ENCODE assay signal across 39 cellular contexts in genomic region chr16:7532534-7532933, GRCh38.
"Had no signal": no experiment of that assay in that cellular context is flagged by ENCODE, and none has a peak within 500 bp of the region (broad histone marks: within the 10 kb centered on the region; RNA-seq: fewer than 3 reads in every experiment).

No MANE protein-coding gene starts in this region.

- ATAC-seq: activated naive CD4-positive, alpha-beta T cell treated with anti-CD3 and anti-CD28 coated beads, Interleukin-2, amount 50 U/mL, for 72 hours; activated naive CD8-positive, alpha-beta T cell treated with anti-CD3 and anti-CD28 coated beads, Interleukin-2, amount 50 U/mL, for 24 hours; activated T-cell treated with anti-CD3 and anti-CD28 coated beads, Interleukin-2, amount 50 U/mL, for 4 hours; activated T-cell treated with anti-CD3 and anti-CD28 coated beads, Interleukin-2, amount 50 U/mL, for 72 hours; activated T-helper 17 cell treated with anti-CD3 and anti-CD28 coated beads, Interleukin-2, amount 50 U/mL, for 72 hours; body of pancreas had no signal

- H3K4me1 ChIP-seq: adrenal gland, ascending aorta, body of pancreas, breast epithelium had no signal

- FAIRE-seq: astrocyte, bronchial epithelial cell had no signal

- H3K27ac ChIP-seq: adrenal gland, ascending aorta, body of pancreas, brain microvascular endothelial cell, breast epithelium, cardiac muscle cell had no signal

- H3K4me1 Mint-ChIP-seq: activated naive CD4-positive, alpha-beta T cell treated with anti-CD3 and anti-CD28 coated beads, Interleukin-2, amount 10 ng/mL, durations not matched to agents 7 days and 5 days; activated naive CD4-positive, alpha-beta T cell treated with anti-CD3 and anti-CD28 coated beads, Interleukin-2, amount 50 U/mL, for 24 hours; activated naive CD8-positive, alpha-beta T cell treated with anti-CD3 and anti-CD28 coated beads for 36 hours; activated naive CD8-positive, alpha-beta T cell treated with anti-CD3 and anti-CD28 coated beads, Interleukin-2, amount 10 ng/mL, durations not matched to agents 7 days and 5 days; activated naive CD8-positive, alpha-beta T cell treated with anti-CD3 and anti-CD28 coated beads, Interleukin-2, amount 50 U/mL, for 24 hours; activated T-helper 17 cell treated with anti-CD3 and anti-CD28 coated beads, Interleukin-2, amount 50 U/mL, for 72 hours; central memory CD8-positive, alpha-beta T cell had no signal

- H3K36me3 ChIP-seq: adrenal gland, ascending aorta, brain microvascular endothelial cell, breast epithelium, cardiac muscle cell had no signal

- H3K27ac Mint-ChIP-seq: activated naive CD4-positive, alpha-beta T cell treated with anti-CD3 and anti-CD28 coated beads for 36 hours; activated naive CD4-positive, alpha-beta T cell treated with anti-CD3 and anti-CD28 coated beads, Interleukin-2, amount 10 ng/mL, durations not matched to agents 7 days and 5 days; activated naive CD4-positive, alpha-beta T cell treated with anti-CD3 and anti-CD28 coated beads, Interleukin-2, amount 50 U/mL, for 24 hours; activated naive CD4-positive, alpha-beta T cell treated with anti-CD3 and anti-CD28 coated beads, Interleukin-2, amount 50 U/mL, for 72 hours; activated naive CD8-positive, alpha-beta T cell; activated naive CD8-positive, alpha-beta T cell treated with anti-CD3 and anti-CD28 coated beads for 36 hours; activated naive CD8-positive, alpha-beta T cell treated with anti-CD3 and anti-CD28 coated beads, Interleukin-2, amount 10 ng/mL, durations not matched to agents 7 days and 5 days; activated naive CD8-positive, alpha-beta T cell treated with anti-CD3 and anti-CD28 coated beads, Interleukin-2, amount 50 U/mL, for 24 hours; activated T-cell treated with anti-CD3 and anti-CD28 coated beads, Interleukin-2, amount 50 U/mL, for 24 hours; activated T-cell treated with anti-CD3 and anti-CD28 coated beads, Interleukin-2, amount 50 U/mL, for 72 hours; activated T-helper 1 cell treated with anti-CD3 and anti-CD28 coated beads, Interleukin-12 subunit alpha, Interleukin-12 subunit beta, Interleukin-2, Interleukin-4 antibody, amounts not matched to agents 30 ng/mL and 10 ng/mL and 1 ng/mL, durations not matched to agents 14 hours and 24 hours and 36 hours; activated T-helper 17 cell treated with anti-CD3 and anti-CD28 coated beads, Interleukin-2, amount 50 U/mL, for 72 hours; activated T-helper 2 cell treated with anti-CD3 and anti-CD28 coated beads, Interferon-gamma antibody, Interleukin-2, Interleukin-4, amounts not matched to agents 10 μg/mL and 5 μg/mL and 100 μg/mL, durations not matched to agents 14 hours and 24 hours and 36 hours had no signal

- H3K9me3 ChIP-seq: adrenal gland, ascending aorta, body of pancreas, breast epithelium had no signal

- H3K27me3 ChIP-seq: adrenal gland, ascending aorta, body of pancreas, brain microvascular endothelial cell, breast epithelium, cardiac muscle cell had no signal

- DNase-seq: activated effector memory CD4-positive, alpha-beta T cell treated with anti-CD3 and anti-CD28 coated beads, Interleukin-2, amount 50 U/mL, for 16 hours; activated effector memory CD4-positive, alpha-beta T cell treated with Interleukin-2 at 50 U/mL for 16 hours; activated gamma-delta T cell; activated gamma-delta T cell treated with Interleukin-2 at 50 U/mL for 16 hours; activated naive CD4-positive, alpha-beta T cell; activated naive CD4-positive, alpha-beta T cell treated with anti-CD3 and anti-CD28 coated beads for 36 hours; activated naive CD4-positive, alpha-beta T cell treated with anti-CD3 and anti-CD28 coated beads, Interleukin-2, amount 10 ng/mL, durations not matched to agents 7 days and 5 days; activated naive CD4-positive, alpha-beta T cell treated with anti-CD3 and anti-CD28 coated beads, Interleukin-2, amount 50 U/mL, for 16 hours; activated naive CD4-positive, alpha-beta T cell treated with Interleukin-2 at 50 U/mL for 16 hours; activated naive CD8-positive, alpha-beta T cell treated with anti-CD3 and anti-CD28 coated beads for 36 hours; activated naive CD8-positive, alpha-beta T cell treated with anti-CD3 and anti-CD28 coated beads, Interleukin-2, amount 10 ng/mL, durations not matched to agents 7 days and 5 days; activated naive CD8-positive, alpha-beta T cell treated with anti-CD3 and anti-CD28 coated beads, Interleukin-2, amount 50 U/mL, for 24 hours; activated T-cell treated with anti-CD3 and anti-CD28 coated beads, Interleukin-2, amount 50 U/mL, for 1 hour; activated T-cell treated with anti-CD3 and anti-CD28 coated beads, Interleukin-2, amount 50 U/mL, for 24 hours; activated T-cell treated with anti-CD3 and anti-CD28 coated beads, Interleukin-2, amount 50 U/mL, for 4 hours; activated T-cell treated with anti-CD3 and anti-CD28 coated beads, Interleukin-2, amount 50 U/mL, for 48 hours; activated T-cell treated with anti-CD3 and anti-CD28 coated beads, Interleukin-2, amount 50 U/mL, for 72 hours; adrenal gland; amniotic stem cell; amygdala; anterior cingulate cortex; aorta; body of pancreas; brain microvascular endothelial cell; central memory CD4-positive, alpha-beta T cell; cerebellar nuclear complex had no signal

- H3K4me3 Mint-ChIP-seq: activated naive CD4-positive, alpha-beta T cell treated with anti-CD3 and anti-CD28 coated beads for 36 hours; activated naive CD4-positive, alpha-beta T cell treated with anti-CD3 and anti-CD28 coated beads, Interleukin-2, amount 10 ng/mL, durations not matched to agents 7 days and 5 days; activated naive CD4-positive, alpha-beta T cell treated with anti-CD3 and anti-CD28 coated beads, Interleukin-2, amount 50 U/mL, for 24 hours; activated naive CD8-positive, alpha-beta T cell; activated naive CD8-positive, alpha-beta T cell treated with anti-CD3 and anti-CD28 coated beads for 36 hours; activated naive CD8-positive, alpha-beta T cell treated with anti-CD3 and anti-CD28 coated beads, Interleukin-2, amount 10 ng/mL, durations not matched to agents 7 days and 5 days; activated naive CD8-positive, alpha-beta T cell treated with anti-CD3 and anti-CD28 coated beads, Interleukin-2, amount 50 U/mL, for 24 hours; activated T-cell treated with anti-CD3 and anti-CD28 coated beads, Interleukin-2, amount 50 U/mL, for 24 hours; activated T-cell treated with anti-CD3 and anti-CD28 coated beads, Interleukin-2, amount 50 U/mL, for 4 hours; activated T-cell treated with anti-CD3 and anti-CD28 coated beads, Interleukin-2, amount 50 U/mL, for 72 hours; activated T-helper 1 cell treated with anti-CD3 and anti-CD28 coated beads, Interleukin-12 subunit alpha, Interleukin-12 subunit beta, Interleukin-2, Interleukin-4 antibody, amounts not matched to agents 30 ng/mL and 10 ng/mL and 1 ng/mL, durations not matched to agents 14 hours and 24 hours and 36 hours; activated T-helper 17 cell treated with anti-CD3 and anti-CD28 coated beads, Interleukin-2, amount 50 U/mL, for 72 hours; brain; central memory CD8-positive, alpha-beta T cell had no signal

- H3K4me3 ChIP-seq: adrenal gland, ascending aorta, body of pancreas, breast epithelium, cardiac muscle cell had no signal

- H3K36me3 Mint-ChIP-seq: activated naive CD4-positive, alpha-beta T cell treated with anti-CD3 and anti-CD28 coated beads, Interleukin-2, amount 10 ng/mL, durations not matched to agents 7 days and 5 days; activated naive CD4-positive, alpha-beta T cell treated with anti-CD3 and anti-CD28 coated beads, Interleukin-2, amount 50 U/mL, for 24 hours; activated naive CD8-positive, alpha-beta T cell; activated naive CD8-positive, alpha-beta T cell treated with anti-CD3 and anti-CD28 coated beads for 36 hours; activated naive CD8-positive, alpha-beta T cell treated with anti-CD3 and anti-CD28 coated beads, Interleukin-2, amount 10 ng/mL, durations not matched to agents 7 days and 5 days had no signal
